9 cellular contexts compared by ENCODE assay signal in genomic region chr20:64082821-64083379, GRCh38. TPM values are rescaled to one million over a fixed set of nuclear protein-coding genes. Genes with fewer than 3 reads are reported as not detected.
DNase-seq lines count a peak whose midpoint lies in the region; ATAC-seq and TF ChIP-seq lines count a peak whose summit lies in the region.
"Had no signal": no experiment of that assay in that cellular context is flagged by ENCODE, and none has a peak within 500 bp of the region (broad histone marks: within the 10 kb centered on the region; RNA-seq: fewer than 3 reads in every experiment).

No MANE protein-coding gene starts in this region.

- H3K27ac Mint-ChIP-seq in CD4-positive, alpha-beta T cell = no peak overlapping the region
- H3K27ac Mint-ChIP-seq in MCF 10A (ENCODE audit: low read depth, unreplicated experiment) = no peak overlapping the region
- no peak overlapping the region for H3K27ac Mint-ChIP-seq in nephron

- no peaks in the 10 kb centered on the region for H3K9me3 Mint-ChIP-seq in CD4-positive, alpha-beta T cell
- H3K9me3 Mint-ChIP-seq in MCF 10A (ENCODE audit: unreplicated experiment) = no peaks in the 10 kb centered on the region
- H3K9me3 Mint-ChIP-seq in nephron = peaks cover 2% of the 10 kb centered on the region

- H3K27me3 Mint-ChIP-seq in CD4-positive, alpha-beta T cell = no peaks in the 10 kb centered on the region
- H3K27me3 Mint-ChIP-seq in MCF 10A (ENCODE audit: insufficient read depth, unreplicated experiment) = peaks cover under 1% of the 10 kb centered on the region
- peaks cover 56% of the 10 kb centered on the region for H3K27me3 Mint-ChIP-seq in nephron (ENCODE audit: low read depth)

- peak overlapping the region; percentile 64 for H3K4me3 ChIP-seq in HUES64 (ENCODE audit: low read length)

- H3K36me3 ChIP-seq in HUES64 (ENCODE audit: insufficient read depth, low read length) = no peaks in the 10 kb centered on the region

- intact Hi-C loops in CD4-positive, alpha-beta T cell (cut with DNase I, micrococcal nuclease) = loop anchor here (1.0 to 5.0 kb wide), 2 partner anchors 37 to 169 kb away; no protein-coding TSS in a partner anchor
- intact Hi-C loops in MCF 10A (cut with micrococcal nuclease) (loop anchor here (1.0 kb wide), 1 partner anchor 37 kb away; no protein-coding TSS in a partner anchor), sciatic nerve (cut with DNase I) (no loop called here)

- DNase-seq in CD4-positive, alpha-beta T cell = no peak
- no peak for DNase-seq in MCF 10A (ENCODE audit: unreplicated experiment)
- no peak for DNase-seq in mucosa of gallbladder (ENCODE audit: low spot score)
- DNase-seq in sciatic nerve (ENCODE audit: low spot score) = no peak
- no peak for DNase-seq in pons (ENCODE audit: low spot score)
- DNase-seq in stimulated activated CD4-positive, alpha-beta T cell treated with anti-CD3 and anti-CD28 coated beads, Interleukin-2, amount 100 ng/mL, for 48 hours = no peak

- no peak overlapping the region for H3K27ac ChIP-seq in CD4-positive, alpha-beta T cell (ENCODE audit: low read depth, low read length)
- H3K27ac ChIP-seq in HUES64 (ENCODE audit: low read depth, low read length) = no peak overlapping the region

- no peak for ATAC-seq in CD4-positive, alpha-beta T cell (ENCODE audit: poor library complexity)
- no peak for ATAC-seq in sciatic nerve

- POLR2A ChIA-PET in CD4-positive, alpha-beta T cell (lab: Charles Lee) = interaction anchor here (0.6 to 2.5 kb wide), 7 partner anchors 14 to 173 kb away, joined by 3 to 8 read pairs (median 6); no protein-coding TSS in a partner anchor
- POLR2A ChIA-PET in MCF 10A (lab: Yijun Ruan, JAX) = interaction anchor here (1.4 to 1.8 kb wide), 2 partner anchors 39 to 102 kb away, joined by 4 to 5 read pairs; partner anchors contain the start of gene PRPF6

- H3K27me3 ChIP-seq in CD4-positive, alpha-beta T cell (ENCODE audit: control insufficient read depth, insufficient read depth, low read length) = no peaks in the 10 kb centered on the region
- H3K27me3 ChIP-seq in HUES64 (ENCODE audit: insufficient read depth, low read length) = peaks cover 62% of the 10 kb centered on the region

- peaks cover 2% of the 10 kb centered on the region for H3K36me3 Mint-ChIP-seq in CD4-positive, alpha-beta T cell (ENCODE audit: low read depth)
- H3K36me3 Mint-ChIP-seq in MCF 10A (ENCODE audit: insufficient read depth, unreplicated experiment) (peaks cover 6% of the 10 kb centered on the region), nephron (ENCODE audit: low read depth) (no peaks in the 10 kb centered on the region)

- no peak overlapping the region; the same call in 1 of the 2 replicates for H3K9ac ChIP-seq in HUES64 (ENCODE audit: low read depth, low read length)

- H3K9me3 ChIP-seq in CD4-positive, alpha-beta T cell (ENCODE audit: control insufficient read depth, low read length) = peaks cover 6% of the 10 kb centered on the region
- no peaks in the 10 kb centered on the region for H3K9me3 ChIP-seq in HUES64 (ENCODE audit: insufficient read depth, low read depth, low read length)

- H3K4me1 ChIP-seq in HUES64 (ENCODE audit: insufficient read depth, low read length) = peaks cover 17% of the 10 kb centered on the region

- 21% methylated on average over 10 of the region's 14 CpGs for WGBS in HUES64

- no peak for TF ChIP-seq CTCF in CD4-positive, alpha-beta T cell (IDR thresholded peaks at IDR 0.05)
- TF ChIP-seq CTCF in MCF 10A (IDR thresholded peaks at IDR 0.05; ENCODE audit: unreplicated experiment) (no peak), nephron (IDR thresholded peaks at IDR 0.05; ENCODE audit: unreplicated experiment in 3 of 3) (no peak)

- peak overlapping the region; percentile 77 for H3K4me3 Mint-ChIP-seq in CD4-positive, alpha-beta T cell
- peak overlapping the region; percentile 66 for H3K4me3 Mint-ChIP-seq in MCF 10A (ENCODE audit: unreplicated experiment)
- H3K4me3 Mint-ChIP-seq in nephron = peak overlapping the region; percentile 68 to 73 (median 73)

- H3K4me1 Mint-ChIP-seq in CD4-positive, alpha-beta T cell (ENCODE audit: low read depth) = peaks cover 35% of the 10 kb centered on the region
- peaks cover 13% of the 10 kb centered on the region for H3K4me1 Mint-ChIP-seq in MCF 10A (ENCODE audit: insufficient read depth, unreplicated experiment)
- peaks cover 15% of the 10 kb centered on the region for H3K4me1 Mint-ChIP-seq in nephron

- no TSS peak for BruUV-seq in MCF 10A (replicated peaks; lab: Mats Ljungman, UMichigan)

- CTCF ChIA-PET in CD4-positive, alpha-beta T cell (lab: Charles Lee) = interaction anchor here (0.8 to 2.6 kb wide), 9 partner anchors 17 to 898 kb away, joined by 3 to 25 read pairs (median 3); partner anchors contain the start of genes PCMTD2 and TCEA2
- CTCF ChIA-PET in MCF 10A (lab: Yijun Ruan, JAX) = interaction anchor here (0.7 to 8.9 kb wide), 10 partner anchors 9 to 174 kb away, joined by 3 to 93 read pairs (median 4); partner anchors contain the start of gene SAMD10

RNA-seq across cellular contexts. Expression of gene LKAAEAR1, which starts 1.3 kb away (rescaled TPM):
- total RNA-seq in CD4-positive, alpha-beta T cell = under 1 TPM; 0.30 to 0.39 TPM
- 0.40 TPM for polyA plus RNA-seq in HUES64 (2013, experiment 1 of 2)
- not detected for polyA plus RNA-seq in HUES64 (2013, experiment 2 of 2)
- total RNA-seq in MCF 10A (2022) = not detected in 2 replicates
- not detected for total RNA-seq in mucosa of gallbladder
- total RNA-seq in sciatic nerve = not detected
- total RNA-seq: renal cortical epithelial cell had no signal

RNA-seq across cellular contexts. Expression of gene OPRL1, which starts 3.0 kb away (rescaled TPM):
- total RNA-seq in CD4-positive, alpha-beta T cell = 1 to 10 TPM; 1.0 to 1.2 TPM
- polyA plus RNA-seq in HUES64 (2013, experiment 1 of 2) = 0.40 TPM
- polyA plus RNA-seq in HUES64 (2013, experiment 2 of 2) = 0.63 TPM
- 0.12 and 0.15 TPM in 2 replicates for total RNA-seq in MCF 10A (2022)
- 1.7 TPM for total RNA-seq in mucosa of gallbladder
- 1.0 TPM for total RNA-seq in sciatic nerve

RNA-seq across cellular contexts. Expression of gene RGS19, which starts 3.6 kb away (rescaled TPM):
- 10 to 100 TPM in 1 of 2 experiments, 1 to 10 TPM in 1; 9.7 to 14.8 TPM for total RNA-seq in CD4-positive, alpha-beta T cell
- polyA plus RNA-seq in HUES64 (2013, experiment 1 of 2) = 8.5 TPM
- 11.2 TPM for polyA plus RNA-seq in HUES64 (2013, experiment 2 of 2)
- 8.2 and 8.8 TPM in 2 replicates for total RNA-seq in MCF 10A (2022)
- 18.2 TPM for total RNA-seq in mucosa of gallbladder
- 10.8 TPM for total RNA-seq in sciatic nerve

RNA-seq across cellular contexts. Expression of gene TCEA2, which starts 19.9 kb away (rescaled TPM):
- 10 to 100 TPM; 28.4 to 29.9 TPM for total RNA-seq in CD4-positive, alpha-beta T cell
- polyA plus RNA-seq in HUES64 (2013, experiment 1 of 2) = 31.3 TPM
- 39.4 TPM for polyA plus RNA-seq in HUES64 (2013, experiment 2 of 2)
- total RNA-seq in MCF 10A (2022) (30.8 and 39.7 TPM in 2 replicates), mucosa of gallbladder (64.2 TPM), sciatic nerve (81.2 TPM)

RNA-seq across cellular contexts. Expression of gene NPBWR2, which starts 24.5 kb away (rescaled TPM):
- under 1 TPM; 0.38 to 0.47 TPM for total RNA-seq in CD4-positive, alpha-beta T cell
- polyA plus RNA-seq in HUES64 (2013, experiment 1 of 2) = not detected
- not detected for polyA plus RNA-seq in HUES64 (2013, experiment 2 of 2)
- not detected in 2 replicates for total RNA-seq in MCF 10A (2022)
- not detected for total RNA-seq in mucosa of gallbladder
- not detected for total RNA-seq in sciatic nerve
- total RNA-seq: renal cortical epithelial cell had no signal
